In genomic region chr1:29966526-29967045, GRCh38 we compare ENCODE assay signal across 17 cellular contexts.
DNase-seq lines count a peak whose midpoint lies in the region; ATAC-seq, FAIRE-seq and TF ChIP-seq lines count a peak whose summit lies in the region.
"Had no signal": no experiment of that assay in that cellular context is flagged by ENCODE, and none has a peak within 500 bp of the region (broad histone marks: within the 10 kb centered on the region; RNA-seq: fewer than 3 reads in every experiment).

No MANE protein-coding gene starts in this region.

- 87% methylated on average over 2 of the region's 2 CpGs; no CpG with 5 or more reads in 1 of the 2 experiments for WGBS in H1 (ENCODE audit: extremely low coverage in 1 of 2, insufficient coverage in 1 of 2, insufficient read length in 1 of 2, insufficient replicate concordance in 2 of 2, low coverage in 1 of 2, low lambda C conversion rate in 2 of 2, missing lambda C conversion rate in 1 of 2), 2 experiments
- no CpG with 5 or more reads among the region's 2 CpGs for WGBS in mesendoderm (ENCODE audit: extremely low coverage, insufficient coverage, low lambda C conversion rate)

- H3K36me3 Mint-ChIP-seq in GM23338 (ENCODE audit: low read depth), result peaks cover 5% of the 10 kb centered on the region; the same call in 2 of the 3 replicates
- no peaks in the 10 kb centered on the region for H3K36me3 Mint-ChIP-seq in stimulated activated naive B cell treated with anti-CD40 and anti-IgM and Interleukin-4, amounts not matched to agents 10 μg/mL and 1 μg/mL and 100 μg/mL, for 72 hours

- ATAC-seq in GM23338 (no peak; the same call in 2 of the 3 replicates), GM21576 (IDR thresholded peaks at IDR 0.05; ENCODE audit: unreplicated experiment) (no peak), GM21423 (IDR thresholded peaks at IDR 0.05; ENCODE audit: unreplicated experiment) (no peak)
- no peak for ATAC-seq in stimulated activated naive B cell treated with anti-CD40 and anti-IgM and Interleukin-4, amounts not matched to agents 10 μg/mL and 1 μg/mL and 100 μg/mL, for 72 hours (replicated peaks)
- ATAC-seq: A549 had no signal

- H4K5ac ChIP-seq in H1 (ENCODE audit: insufficient read length, low read depth, low read length) (no peak overlapping the region), mesendoderm (ENCODE audit: low read length) (no peak overlapping the region)

- H4K20me1 ChIP-seq in GM23338 (replicated peaks; ENCODE audit: insufficient read depth) (no peaks in the 10 kb centered on the region), H1 (replicated peaks in 1 of 2; ENCODE audit: control insufficient read depth in 1 of 2, insufficient read depth in 2 of 2, low read length in 2 of 2) (no peaks in the 10 kb centered on the region)

- CTCF ChIA-PET in H1 (lab: Charles Lee; ENCODE audit: partially characterized antibody), result interaction anchor here (1.1 to 1.5 kb wide), 3 partner anchors 17 to 98 kb away, joined by 3 to 4 read pairs (median 3); no protein-coding TSS in a partner anchor

- no peak for DNase-seq in GM23338 (ENCODE audit: low spot score)
- DNase-seq in H1 (ENCODE audit: low read depth in 1 of 2, low spot score in 2 of 2), result peak in 1 of 2 experiments; percentile 40
- DNase-seq in mesendoderm, result no peak
- DNase-seq in ureter (ENCODE audit: low spot score), result peak; percentile 25
- DNase-seq in stimulated activated naive B cell treated with anti-CD40 and anti-IgM and Interleukin-4, amounts not matched to agents 10 μg/mL and 1 μg/mL and 100 μg/mL, for 72 hours, result no peak
- DNase-seq: AML-193; CD4-positive, alpha-beta T cell; DMS153; GDM1; HCEC 1CT had no signal

- H2BK120ac ChIP-seq in H1 (replicated peaks; ENCODE audit: low read depth, low read length), result no peak overlapping the region
- H2BK120ac ChIP-seq in mesendoderm (ENCODE audit: low read depth, low read length), result no peak overlapping the region

- no peak overlapping the region for H3K4ac ChIP-seq in H1 (replicated peaks; ENCODE audit: insufficient read length, low read depth, low read length)
- H3K4ac ChIP-seq in mesendoderm (ENCODE audit: low read depth, low read length), result no peak overlapping the region

- no peak overlapping the region for H3K14ac ChIP-seq in H1 (ENCODE audit: insufficient read length)

- H3K56ac ChIP-seq in H1 (replicated peaks; ENCODE audit: insufficient read length, low read depth, low read length) (no peak overlapping the region), mesendoderm (ENCODE audit: low read length) (peak overlapping the region; percentile 22)

- H3K9me3 ChIP-seq in H1 (ENCODE audit: insufficient read depth in 2 of 2, low read depth in 1 of 2, low read length in 1 of 2), result peaks cover 3 to 7% of the 10 kb centered on the region in 2 experiments; a peak in 3 of 4 replicates
- H3K9me3 ChIP-seq: A549 had no signal

- no peak overlapping the region for H4K91ac ChIP-seq in H1 (replicated peaks; ENCODE audit: insufficient read length, low read length)

- no peak overlapping the region for H3K23ac ChIP-seq in H1 (ENCODE audit: insufficient read length)
- H3K23ac ChIP-seq in mesendoderm (ENCODE audit: low read length), result no peak overlapping the region

- peak overlapping the region; percentile 36; the same call in 1 of the 2 replicates for H3K18ac ChIP-seq in H1 (ENCODE audit: extremely low read depth, low read length)
- H3K18ac ChIP-seq in mesendoderm (ENCODE audit: low read length), result no peak overlapping the region

- H2BK5ac ChIP-seq in H1 (ENCODE audit: low read depth, low read length) (no peak overlapping the region; the same call in 1 of the 2 replicates), mesendoderm (ENCODE audit: low read length) (no peak overlapping the region)

- no peak overlapping the region for H3K4me2 ChIP-seq in GM23338
- no peak overlapping the region for H3K4me2 ChIP-seq in H1 (ENCODE audit: insufficient read depth in 1 of 2, low read depth in 2 of 2, low read length in 2 of 2)
- H3K4me2 ChIP-seq in mesendoderm (ENCODE audit: low read length), result no peak overlapping the region
- H3K4me2 ChIP-seq: A549 had no signal

- TF ChIP-seq RAD21 in H1 (IDR thresholded peaks at IDR 0.05 in 1 of 2, conservative IDR thresholded peaks at IDR 0.05 in 1 of 2; ENCODE audit: low read depth in 2 of 2, low read length in 2 of 2), result no peak

- no peaks in the 10 kb centered on the region for H3F3A ChIP-seq in GM23338 (replicated peaks; ENCODE audit: low read depth)

- H3K27me3 ChIP-seq in GM23338 (ENCODE audit: insufficient read depth) (no peaks in the 10 kb centered on the region), H1 (replicated peaks in 1 of 4; ENCODE audit: control insufficient read depth in 3 of 4, extremely low read depth in 1 of 4, insufficient read depth in 3 of 4, low read length in 3 of 4) (peaks cover 0 to 3% (median 0%) of the 10 kb centered on the region in 4 experiments; a peak in 2 of 7 replicates), mesendoderm (ENCODE audit: insufficient read depth, low read length, poor library complexity) (no peaks in the 10 kb centered on the region)

- no peaks in the 10 kb centered on the region for H3K79me1 ChIP-seq in H1 (ENCODE audit: low read depth, low read length)
- no peaks in the 10 kb centered on the region for H3K79me1 ChIP-seq in mesendoderm (ENCODE audit: low read length)

- H3K4me3 Mint-ChIP-seq in GM23338, result no peak overlapping the region
- H3K4me3 Mint-ChIP-seq in stimulated activated naive B cell treated with anti-CD40 and anti-IgM and Interleukin-4, amounts not matched to agents 10 μg/mL and 1 μg/mL and 100 μg/mL, for 72 hours, result no peak overlapping the region
- H3K4me3 Mint-ChIP-seq: CD4-positive, alpha-beta T cell had no signal

- H3K27ac Mint-ChIP-seq in GM23338, result no peak overlapping the region
- H3K27ac Mint-ChIP-seq in stimulated activated naive B cell treated with anti-CD40 and anti-IgM and Interleukin-4, amounts not matched to agents 10 μg/mL and 1 μg/mL and 100 μg/mL, for 72 hours, result no peak overlapping the region
- H3K27ac Mint-ChIP-seq: CD4-positive, alpha-beta T cell had no signal

- H3K9ac ChIP-seq in H1 (replicated peaks in 1 of 4; ENCODE audit: extremely low read depth in 1 of 4, low read depth in 3 of 4, low read length in 3 of 4) (no peak overlapping the region), mesendoderm (ENCODE audit: low read length) (no peak overlapping the region)

- no peaks in the 10 kb centered on the region for H3K23me2 ChIP-seq in H1 (ENCODE audit: low read depth, low read length)

- H3K4me1 ChIP-seq in GM23338 (ENCODE audit: insufficient read depth) (no peaks in the 10 kb centered on the region), H1 (replicated peaks in 1 of 4; ENCODE audit: control insufficient read depth in 3 of 4, insufficient read depth in 4 of 4, low read length in 3 of 4) (no peaks in the 10 kb centered on the region; a peak in 2 of 7 replicates), mesendoderm (ENCODE audit: control insufficient read depth, low read depth, low read length) (peaks cover 3% of the 10 kb centered on the region)
- H3K4me1 ChIP-seq: A549 had no signal

- H3K4me1 Mint-ChIP-seq in GM23338, result peaks cover 17% of the 10 kb centered on the region
- H3K4me1 Mint-ChIP-seq in stimulated activated naive B cell treated with anti-CD40 and anti-IgM and Interleukin-4, amounts not matched to agents 10 μg/mL and 1 μg/mL and 100 μg/mL, for 72 hours, result no peaks in the 10 kb centered on the region

- H3K4me3 ChIP-seq in GM23338, result no peak overlapping the region
- no peak overlapping the region for H3K4me3 ChIP-seq in H1 (ENCODE audit: extremely low read depth in 1 of 4, insufficient read depth in 2 of 4, low read depth in 3 of 4, low read length in 4 of 4)
- H3K4me3 ChIP-seq in mesendoderm (ENCODE audit: low read length), result no peak overlapping the region
- H3K4me3 ChIP-seq: A549 had no signal

- H3K79me2 ChIP-seq in GM23338 (replicated peaks; ENCODE audit: insufficient read depth), result no peaks in the 10 kb centered on the region
- no peaks in the 10 kb centered on the region for H3K79me2 ChIP-seq in H1 (ENCODE audit: control insufficient read depth in 1 of 2, insufficient read depth in 2 of 2, low read length in 2 of 2)
- H3K79me2 ChIP-seq in mesendoderm (ENCODE audit: control insufficient read depth, insufficient read depth, low read length), result no peaks in the 10 kb centered on the region

- TF ChIP-seq POLR2A in H1 (IDR thresholded peaks at IDR 0.05; ENCODE audit: control extremely low read depth in 1 of 2, low read depth in 2 of 2, low read length in 2 of 2), result no peak

- TF ChIP-seq EP300 in H1 (IDR thresholded peaks at IDR 0.05; ENCODE audit: borderline replicate concordance in 1 of 2, low read depth in 2 of 2, low read length in 2 of 2), result no peak

- H3K9me3 Mint-ChIP-seq in GM23338, result peaks cover 12% of the 10 kb centered on the region
- H3K9me3 Mint-ChIP-seq in stimulated activated naive B cell treated with anti-CD40 and anti-IgM and Interleukin-4, amounts not matched to agents 10 μg/mL and 1 μg/mL and 100 μg/mL, for 72 hours, result peaks cover 4 to 6% of the 10 kb centered on the region in 2 donors
- H3K9me3 Mint-ChIP-seq: CD4-positive, alpha-beta T cell had no signal

- H2BK12ac ChIP-seq in H1 (ENCODE audit: low read depth, low read length), result 0 out of 2 replicates have a peak overlapping the region, but pooled peaks have one; percentile 77

- POLR2A ChIA-PET in H1 (lab: Charles Lee; ENCODE audit: partially characterized antibody), result no interaction called here

- H2AK5ac ChIP-seq in H1 (ENCODE audit: low read depth, low read length), result no peak overlapping the region; the same call in 1 of the 2 replicates
- no peak overlapping the region for H2AK5ac ChIP-seq in mesendoderm (ENCODE audit: low read length)

- H2AFZ ChIP-seq in GM23338 (peak overlapping the region; percentile 38; the same call in 1 of the 2 replicates), H1 (ENCODE audit: low read length) (no peak overlapping the region)

- H3K36me3 ChIP-seq in GM23338 (ENCODE audit: insufficient read depth), result no peaks in the 10 kb centered on the region
- H3K36me3 ChIP-seq in H1 (ENCODE audit: control insufficient read depth in 2 of 4, insufficient read depth in 4 of 4, low read length in 3 of 4), result no peaks in the 10 kb centered on the region
- no peaks in the 10 kb centered on the region for H3K36me3 ChIP-seq in mesendoderm (ENCODE audit: control insufficient read depth, insufficient read depth, low read length)

- peak overlapping the region; percentile 31; the same call in 1 of the 2 replicates for H2BK15ac ChIP-seq in H1 (ENCODE audit: low read length)
- H2BK15ac ChIP-seq in mesendoderm (replicated peaks; ENCODE audit: low read depth), result no peak overlapping the region

- peaks cover 9% of the 10 kb centered on the region for H3K27me3 Mint-ChIP-seq in GM23338 (ENCODE audit: insufficient read depth, low read depth, poor library complexity)
- peaks cover 14 to 20% of the 10 kb centered on the region in 2 donors for H3K27me3 Mint-ChIP-seq in stimulated activated naive B cell treated with anti-CD40 and anti-IgM and Interleukin-4, amounts not matched to agents 10 μg/mL and 1 μg/mL and 100 μg/mL, for 72 hours

- no peak for TF ChIP-seq CTCF in GM23338 (conservative IDR thresholded peaks at IDR 0.05; ENCODE audit: low read depth in 2 of 2)
- TF ChIP-seq CTCF in H1 (IDR thresholded peaks at IDR 0.05; ENCODE audit: control extremely low read depth in 1 of 3, insufficient read depth in 1 of 3, low read depth in 1 of 3, low read length in 3 of 3), result no peak

- H2BK20ac ChIP-seq in H1 (ENCODE audit: low read length), result no peak overlapping the region

- H3K27ac ChIP-seq in GM23338 (ENCODE audit: low read depth), result no peak overlapping the region
- H3K27ac ChIP-seq in H1 (ENCODE audit: low read depth, low read length), result no peak overlapping the region
- no peak overlapping the region for H3K27ac ChIP-seq in mesendoderm (ENCODE audit: low read depth, low read length)
- H3K27ac ChIP-seq: 22Rv1, A549, C4-2B had no signal

- no peak for FAIRE-seq in H1 (lab: Jason Lieb, UNC)
- FAIRE-seq: A549, GM12892, GM18507 had no signal

- no peaks in the 10 kb centered on the region for H3K9me2 ChIP-seq in GM23338 (ENCODE audit: insufficient read depth)

- H4K8ac ChIP-seq in H1 (ENCODE audit: extremely low read depth, insufficient read depth, low read length), result no peak overlapping the region; the same call in 1 of the 2 replicates
- H4K8ac ChIP-seq in mesendoderm (ENCODE audit: low read depth, low read length), result no peak overlapping the region
